17 cellular contexts compared by ENCODE assay signal in the genomic region with DNA sequence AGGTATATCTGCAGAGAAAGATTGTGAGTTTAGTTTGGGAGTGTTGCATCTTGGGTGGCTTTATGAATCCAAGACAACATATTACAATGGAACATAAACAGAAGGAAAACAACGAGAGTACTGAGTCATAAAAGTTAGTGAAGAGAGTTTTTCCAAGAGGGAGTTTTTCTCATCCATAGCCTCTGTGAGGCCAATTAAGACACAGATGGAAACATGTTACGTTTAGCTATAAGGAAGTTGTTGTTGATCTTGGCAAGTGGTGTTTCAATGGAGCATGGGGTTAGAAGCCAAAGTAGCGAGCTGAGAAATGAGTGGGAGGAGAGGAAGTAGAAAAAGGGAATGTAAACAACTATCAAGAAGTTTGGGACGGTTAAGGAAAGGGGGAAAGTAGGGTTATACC. TPM values are rescaled to one million over a fixed set of nuclear protein-coding genes. Genes with fewer than 3 reads are reported as not detected.
DNase-seq lines count a peak whose midpoint lies in the region; ATAC-seq and TF ChIP-seq lines count a peak whose summit lies in the region.
"Had no signal": no experiment of that assay in that cellular context is flagged by ENCODE, and none has a peak within 500 bp of the region (broad histone marks: within the 10 kb centered on the region; RNA-seq: fewer than 3 reads in every experiment).

No MANE protein-coding gene starts in this region.

- BruUV-seq in IMR-90 (replicated peaks; lab: Mats Ljungman, UMichigan), result no TSS peak

- H3K4me3 ChIP-seq in IMR-90 (ENCODE audit: insufficient read depth, low read depth, low read length), result no peak overlapping the region
- no peak overlapping the region for H3K4me3 ChIP-seq in gastrocnemius medialis
- H3K4me3 ChIP-seq: suprapubic skin had no signal

- H3K4ac ChIP-seq in IMR-90 (ENCODE audit: low read depth, low read length), result peak overlapping the region; percentile 78

- CTCF ChIA-PET in IMR-90 (lab: Yijun Ruan, JAX), result interaction anchor here (1.1 kb wide), 1 partner anchor 312 kb away, joined by 3 read pairs; no protein-coding TSS in a partner anchor

- intact Hi-C loops in IMR-90 (cut with micrococcal nuclease), result loop anchor here (10.0 kb wide), 1 partner anchor 730 kb away; no protein-coding TSS in a partner anchor
- intact Hi-C loops in activated T-helper 2 cell treated with anti-CD3 and anti-CD28 coated beads, Interferon-gamma antibody, Interleukin-2, Interleukin-4, amounts not matched to agents 10 μg/mL and 5 μg/mL and 100 μg/mL, durations not matched to agents 14 hours and 24 hours and 36 hours (cut with micrococcal nuclease), result no loop called here
- intact Hi-C loops in gastrocnemius medialis (cut with DNase I; ENCODE audit: low total_unique reads), result no loop called here

- no peak for TF ChIP-seq CTCF in IMR-90 (conservative IDR thresholded peaks at IDR 0.05; ENCODE audit: low read depth, low read length)
- no peak for TF ChIP-seq CTCF in mesothelial cell of epicardium (IDR thresholded peaks at IDR 0.05; ENCODE audit: unreplicated experiment)
- TF ChIP-seq CTCF in gastrocnemius medialis (IDR thresholded peaks at IDR 0.05 in 4 of 5, conservative IDR thresholded peaks at IDR 0.05 in 1 of 5), result no peak

- H3K27me3 Mint-ChIP-seq in mesothelial cell of epicardium (ENCODE audit: low read depth) (no peaks in the 10 kb centered on the region), T-helper 17 cell (no peaks in the 10 kb centered on the region)
- no peaks in the 10 kb centered on the region for H3K27me3 Mint-ChIP-seq in activated T-helper 2 cell treated with anti-CD3 and anti-CD28 coated beads, Interferon-gamma antibody, Interleukin-2, Interleukin-4, amounts not matched to agents 10 μg/mL and 5 μg/mL and 100 μg/mL, durations not matched to agents 14 hours and 24 hours and 36 hours (ENCODE audit: low read depth)
- H3K27me3 Mint-ChIP-seq: activated naive CD4-positive, alpha-beta T cell treated with anti-CD3 and anti-CD28 coated beads, Interleukin-2, amount 50 U/mL, for 24 hours had no signal

- peak overlapping the region in 1 of 2 experiments; percentile 73; a peak in 1 of 4 replicates for H4K8ac ChIP-seq in IMR-90 (ENCODE audit: low read depth in 2 of 2, low read length in 2 of 2)

- H3K9ac ChIP-seq in IMR-90 (ENCODE audit: low read depth, low read length), result no peak overlapping the region

- no peak overlapping the region; the same call in 1 of the 2 replicates for H3K4me2 ChIP-seq in IMR-90 (ENCODE audit: low read depth, low read length)

- H3K9me3 ChIP-seq in IMR-90 (ENCODE audit: control insufficient read depth, insufficient read depth, low read length), result no peaks in the 10 kb centered on the region
- no peaks in the 10 kb centered on the region for H3K9me3 ChIP-seq in T-helper 17 cell (ENCODE audit: control insufficient read depth, low read length, poor library complexity, severe bottlenecking)
- H3K9me3 ChIP-seq in gastrocnemius medialis, result no peaks in the 10 kb centered on the region
- H3K9me3 ChIP-seq: BE2C, suprapubic skin had no signal

- H3K27ac Mint-ChIP-seq in mesothelial cell of epicardium (peak overlapping the region; percentile 2), T-helper 17 cell (no peak overlapping the region)
- H3K27ac Mint-ChIP-seq in activated T-helper 2 cell treated with anti-CD3 and anti-CD28 coated beads, Interferon-gamma antibody, Interleukin-2, Interleukin-4, amounts not matched to agents 10 μg/mL and 5 μg/mL and 100 μg/mL, durations not matched to agents 14 hours and 24 hours and 36 hours, result no peak overlapping the region
- H3K27ac Mint-ChIP-seq: activated CD8-positive, alpha-beta T cell treated with anti-CD3 and anti-CD28 coated beads, Interleukin-2, amount 10 ng/mL, durations not matched to agents 7 days and 5 days; activated naive CD4-positive, alpha-beta T cell treated with anti-CD3 and anti-CD28 coated beads, Interleukin-2, amount 50 U/mL, for 24 hours had no signal

- peak overlapping the region; percentile 22 for H2BK5ac ChIP-seq in IMR-90 (ENCODE audit: low read depth, low read length, poor library complexity, severe bottlenecking)

- H3K18ac ChIP-seq in IMR-90 (ENCODE audit: low read depth, low read length), result peak overlapping the region; percentile 58; the same call in 1 of the 2 replicates

- H2BK20ac ChIP-seq in IMR-90 (ENCODE audit: low read depth, low read length), result peak overlapping the region; percentile 58; the same call in 1 of the 2 replicates

- H3K14ac ChIP-seq in IMR-90 (replicated peaks; ENCODE audit: low read depth, low read length), result peak overlapping the region; percentile 69; the same call in 1 of the 2 replicates

- H3K36me3 ChIP-seq in IMR-90 (ENCODE audit: control insufficient read depth, insufficient read depth, low read length), result no peaks in the 10 kb centered on the region
- H3K36me3 ChIP-seq in gastrocnemius medialis, result no peaks in the 10 kb centered on the region
- H3K36me3 ChIP-seq: BE2C, suprapubic skin had no signal

- peak overlapping the region; percentile 18; the same call in 1 of the 2 replicates for H3K23ac ChIP-seq in IMR-90 (ENCODE audit: low read depth, low read length)

- H3K27me3 ChIP-seq in IMR-90 (ENCODE audit: control insufficient read depth, insufficient read depth, low read length), result no peaks in the 10 kb centered on the region
- H3K27me3 ChIP-seq in gastrocnemius medialis, result no peaks in the 10 kb centered on the region
- H3K27me3 ChIP-seq: BE2C, suprapubic skin had no signal

- no peaks in the 10 kb centered on the region for H3K79me1 ChIP-seq in IMR-90 (ENCODE audit: low read depth in 1 of 2, low read length in 2 of 2)

- H2BK120ac ChIP-seq in IMR-90 (ENCODE audit: low read depth, low read length), result peak overlapping the region; percentile 70; the same call in 1 of the 2 replicates

- no peak overlapping the region for H2AFZ ChIP-seq in IMR-90 (replicated peaks; ENCODE audit: low read length, poor library complexity)

- no peak overlapping the region for H2AK9ac ChIP-seq in IMR-90 (replicated peaks; ENCODE audit: low read depth, low read length, poor library complexity)

- H4K20me1 ChIP-seq in IMR-90 (ENCODE audit: insufficient read depth, low read length), result no peaks in the 10 kb centered on the region

- no peak for TF ChIP-seq POLR2A in IMR-90 (IDR thresholded peaks at IDR 0.05; ENCODE audit: low read depth, low read length)
- TF ChIP-seq POLR2A in gastrocnemius medialis (IDR thresholded peaks at IDR 0.05), result no peak

- no peak overlapping the region for H4K5ac ChIP-seq in IMR-90 (ENCODE audit: low read depth, low read length)

- peak; percentile 54 for ATAC-seq in IMR-90 (ENCODE audit: low read depth)
- no peak for ATAC-seq in T-helper 17 cell
- ATAC-seq in gastrocnemius medialis, result no peak
- ATAC-seq: activated CD8-positive, alpha-beta T cell treated with anti-CD3 and anti-CD28 coated beads, Interleukin-2, amount 10 ng/mL, durations not matched to agents 7 days and 5 days; HepG2 had no signal

- H2AK5ac ChIP-seq in IMR-90 (ENCODE audit: low read depth, low read length), result no peak overlapping the region

- dilution Hi-C loops in IMR-90 (cut with HindIII; ENCODE audit: low sequenced_read_pairs, unreplicated experiment), result no loop called here

- TF ChIP-seq RAD21 in IMR-90 (IDR thresholded peaks at IDR 0.05; ENCODE audit: low read length), result peak; percentile 5; the same call in 1 of the 2 replicates

- peak overlapping the region; percentile 86; the same call in 1 of the 3 replicates for H2BK15ac ChIP-seq in IMR-90 (ENCODE audit: low read depth, low read length)

- H3K36me3 Mint-ChIP-seq in mesothelial cell of epicardium, result no peaks in the 10 kb centered on the region
- no peaks in the 10 kb centered on the region for H3K36me3 Mint-ChIP-seq in activated T-helper 2 cell treated with anti-CD3 and anti-CD28 coated beads, Interferon-gamma antibody, Interleukin-2, Interleukin-4, amounts not matched to agents 10 μg/mL and 5 μg/mL and 100 μg/mL, durations not matched to agents 14 hours and 24 hours and 36 hours (ENCODE audit: low read depth)
- H3K36me3 Mint-ChIP-seq in T-helper 17 cell (ENCODE audit: low read depth), result no peaks in the 10 kb centered on the region
- H3K36me3 Mint-ChIP-seq: activated naive CD4-positive, alpha-beta T cell treated with anti-CD3 and anti-CD28 coated beads, Interleukin-2, amount 50 U/mL, for 24 hours had no signal

- H3K27ac ChIP-seq in IMR-90 (ENCODE audit: insufficient read depth, low read length), result no peak overlapping the region
- no peak overlapping the region for H3K27ac ChIP-seq in gastrocnemius medialis
- H3K27ac ChIP-seq: suprapubic skin had no signal

- in situ Hi-C loops in IMR-90 (cut with MboI; ENCODE audit: low sequenced_read_pairs) (no loop called here), gastrocnemius medialis (cut with MboI; ENCODE audit: low sequenced_read_pairs in 4 of 4) (loop anchor here in 1 of 4 donors (25.0 kb wide), 1 partner anchor 737 kb away; no protein-coding TSS in a partner anchor)

- DNase-seq in AG08396 (ENCODE audit: low spot score) (peak; percentile 25), IMR-90 (peak; percentile 94), dermis blood vessel endothelial cell (peak; percentile 96), mesothelial cell of epicardium (ENCODE audit: low spot score in 2 of 2, unreplicated experiment in 2 of 2) (no peak), T-helper 17 cell (no peak), gastrocnemius medialis (no peak)
- DNase-seq in activated T-helper 2 cell treated with anti-CD3 and anti-CD28 coated beads, Interferon-gamma antibody, Interleukin-2, Interleukin-4, amounts not matched to agents 10 μg/mL and 5 μg/mL and 100 μg/mL, durations not matched to agents 14 hours and 24 hours and 36 hours (ENCODE audit: low spot score), result no peak
- no peak for DNase-seq in effector CD8-positive, alpha-beta T cell (lab: John Stamatoyannopoulos, UW)
- DNase-seq: activated CD8-positive, alpha-beta T cell treated with anti-CD3 and anti-CD28 coated beads, Interleukin-2, amount 10 ng/mL, durations not matched to agents 7 days and 5 days; BE2C; islet precursor cell; NCI-H187; posterior cingulate gyrus had no signal

- peaks cover 7% of the 10 kb centered on the region for H3K9me1 ChIP-seq in IMR-90 (ENCODE audit: insufficient read depth, low read length)

- H3K4me3 Mint-ChIP-seq in mesothelial cell of epicardium (no peak overlapping the region), T-helper 17 cell (no peak overlapping the region)
- no peak overlapping the region for H3K4me3 Mint-ChIP-seq in activated T-helper 2 cell treated with anti-CD3 and anti-CD28 coated beads, Interferon-gamma antibody, Interleukin-2, Interleukin-4, amounts not matched to agents 10 μg/mL and 5 μg/mL and 100 μg/mL, durations not matched to agents 14 hours and 24 hours and 36 hours (ENCODE audit: low read depth)
- H3K4me3 Mint-ChIP-seq: activated CD8-positive, alpha-beta T cell treated with anti-CD3 and anti-CD28 coated beads, Interleukin-2, amount 10 ng/mL, durations not matched to agents 7 days and 5 days; activated naive CD4-positive, alpha-beta T cell treated with anti-CD3 and anti-CD28 coated beads, Interleukin-2, amount 50 U/mL, for 24 hours had no signal

- peak overlapping the region; percentile 31; the same call in 1 of the 2 replicates for H4K91ac ChIP-seq in IMR-90 (ENCODE audit: insufficient read depth, low read depth, low read length)

- no CpG with 5 or more reads among the region's 4 CpGs for WGBS in IMR-90 (ENCODE audit: extremely low coverage in 2 of 2, insufficient read length in 1 of 2), 2 experiments

- H3K56ac ChIP-seq in IMR-90 (ENCODE audit: extremely low read depth, insufficient read depth, low read length), result no peak overlapping the region

- POLR2A ChIA-PET in IMR-90 (lab: Charles Lee; ENCODE audit: unreplicated experiment), result no interaction called here

- H3K4me1 Mint-ChIP-seq in mesothelial cell of epicardium (peaks cover 18% of the 10 kb centered on the region), T-helper 17 cell (no peaks in the 10 kb centered on the region)
- no peaks in the 10 kb centered on the region for H3K4me1 Mint-ChIP-seq in activated T-helper 2 cell treated with anti-CD3 and anti-CD28 coated beads, Interferon-gamma antibody, Interleukin-2, Interleukin-4, amounts not matched to agents 10 μg/mL and 5 μg/mL and 100 μg/mL, durations not matched to agents 14 hours and 24 hours and 36 hours (ENCODE audit: low read depth)
- H3K4me1 Mint-ChIP-seq: activated naive CD4-positive, alpha-beta T cell treated with anti-CD3 and anti-CD28 coated beads, Interleukin-2, amount 50 U/mL, for 24 hours had no signal

- peaks cover 3% of the 10 kb centered on the region for H3K9me3 Mint-ChIP-seq in mesothelial cell of epicardium
- no peaks in the 10 kb centered on the region for H3K9me3 Mint-ChIP-seq in activated T-helper 2 cell treated with anti-CD3 and anti-CD28 coated beads, Interferon-gamma antibody, Interleukin-2, Interleukin-4, amounts not matched to agents 10 μg/mL and 5 μg/mL and 100 μg/mL, durations not matched to agents 14 hours and 24 hours and 36 hours
- H3K9me3 Mint-ChIP-seq: activated naive CD4-positive, alpha-beta T cell treated with anti-CD3 and anti-CD28 coated beads, Interleukin-2, amount 50 U/mL, for 24 hours had no signal

- H3K4me1 ChIP-seq in IMR-90 (ENCODE audit: control insufficient read depth, insufficient read depth, low read length) (peaks cover 4% of the 10 kb centered on the region), gastrocnemius medialis (no peaks in the 10 kb centered on the region)
- H3K4me1 ChIP-seq: BE2C, suprapubic skin had no signal

RNA-seq across cellular contexts. Expression of a gene that starts 53.3 kb away (rescaled TPM):
- total RNA-seq in IMR-90 (2012; rRNA removed) (not detected in 2 replicates), dermis blood vessel endothelial cell (not detected in 2 replicates), mesothelial cell of epicardium (not detected in 3 replicates), T-helper 17 cell (not detected), gastrocnemius medialis (not detected)
- not detected in 2 replicates for polyA plus RNA-seq in IMR-90 (2012; rRNA removed)
- polyA plus RNA-seq in IMR-90 (2012; cell fraction: cytosol; rRNA removed), result not detected in 2 replicates
- polyA plus RNA-seq in IMR-90 (2012; cell fraction: nucleus; rRNA removed; ENCODE audit: low replicate concordance), result not detected in 2 replicates
- not detected in 2 replicates for total RNA-seq in activated T-helper 2 cell treated with anti-CD3 and anti-CD28 coated beads, Interferon-gamma antibody, Interleukin-2, Interleukin-4, amounts not matched to agents 10 μg/mL and 5 μg/mL and 100 μg/mL, durations not matched to agents 14 hours and 24 hours and 36 hours
- total RNA-seq: activated CD8-positive, alpha-beta T cell treated with anti-CD3 and anti-CD28 coated beads, Interleukin-2, amount 10 ng/mL, durations not matched to agents 7 days and 5 days; HepG2; suprapubic skin; T-helper 1 cell treated with Interleukin-12 subunit alpha and Interleukin-12 subunit beta and Interleukin-4 antibody, amounts not matched to agents 30 ng/mL and 1 ng/mL, for 36 hours had no signal
- polyA plus RNA-seq: HepG2 had no signal

Comparison
In these comparisons a context has a peak if more than half of its experiments do, and no peak if none do; other contexts are left out.
1. DNase-seq: peak in AG08396 (single experiment), IMR-90 (single experiment) and dermis blood vessel endothelial cell (single experiment); none in mesothelial cell of epicardium (0 of 2), activated T-helper 2 cell treated with anti-CD3 and anti-CD28 coated beads, Interferon-gamma antibody, Interleukin-2, Interleukin-4, amounts not matched to agents 10 μg/mL and 5 μg/mL and 100 μg/mL, durations not matched to agents 14 hours and 24 hours and 36 hours (single experiment), T-helper 17 cell (0 of 3), gastrocnemius medialis (0 of 2) and effector CD8-positive, alpha-beta T cell (single experiment).